In genomic region chr10:71850021-71850744, GRCh38 we compare ENCODE assay signal across 8 cellular contexts. TPM values are rescaled to one million over a fixed set of nuclear protein-coding genes. Genes with fewer than 3 reads are reported as not detected.
DNase-seq lines count a peak whose midpoint lies in the region; ATAC-seq, FAIRE-seq and TF ChIP-seq lines count a peak whose summit lies in the region.

No MANE protein-coding gene starts in this region.

- H4K20me1 ChIP-seq in GM12878 (ENCODE audit: control insufficient read depth, insufficient read depth), result no peaks in the 10 kb centered on the region; the same call in 1 of the 2 replicates

- peak overlapping the region; percentile 92 for H3K27ac Mint-ChIP-seq in activated naive CD4-positive, alpha-beta T cell treated with anti-CD3 and anti-CD28 coated beads, Interleukin-2, amount 50 U/mL, for 24 hours

- BruUV-seq in GM12878 (replicated peaks; lab: Mats Ljungman, UMichigan), result TSS peak; percentile 66

- no peaks in the 10 kb centered on the region for H3K9me3 Mint-ChIP-seq in activated naive CD4-positive, alpha-beta T cell treated with anti-CD3 and anti-CD28 coated beads, Interleukin-2, amount 50 U/mL, for 24 hours

- ATAC-seq in GM12878 (no peak), lower lobe of right lung (no peak), upper lobe of left lung (ENCODE audit: low FRiP score in 2 of 2) (no peak), GM18909 (IDR thresholded peaks at IDR 0.05; ENCODE audit: poor library complexity, unreplicated experiment) (no peak), GM18520 (IDR thresholded peaks at IDR 0.05; ENCODE audit: unreplicated experiment) (no peak)

- H3K4me1 Mint-ChIP-seq in activated naive CD4-positive, alpha-beta T cell treated with anti-CD3 and anti-CD28 coated beads, Interleukin-2, amount 50 U/mL, for 24 hours, result peaks cover 51% of the 10 kb centered on the region

- no peak for TF ChIP-seq RAD21 in GM12878 (IDR thresholded peaks at IDR 0.05; ENCODE audit: insufficient read depth, low read depth, low read length)

- no peaks in the 10 kb centered on the region for H3K36me3 ChIP-seq in GM12878 (ENCODE audit: control insufficient read depth in 2 of 2, insufficient read depth in 2 of 2, low read length in 1 of 2)
- no peaks in the 10 kb centered on the region for H3K36me3 ChIP-seq in lower lobe of right lung
- H3K36me3 ChIP-seq in upper lobe of left lung, result no peaks in the 10 kb centered on the region

- in situ Hi-C loops in GM12878 (cut with MboI), result no loop called here

- RAD21 ChIA-PET in GM12878 (lab: Charles Lee; ENCODE audit: unreplicated experiment), result interaction anchor here (1.6 to 1.9 kb wide), 2 partner anchors 10 to 46 kb away, joined by 4 to 10 read pairs; no protein-coding TSS in a partner anchor

- peaks cover 56% of the 10 kb centered on the region for H3K79me2 ChIP-seq in GM12878 (ENCODE audit: control insufficient read depth, insufficient read depth, low read length)

- H3K4me3 ChIP-seq in GM12878, result peak overlapping the region; percentile 74
- H3K4me3 ChIP-seq in lower lobe of right lung, result peak overlapping the region; percentile 99
- H3K4me3 ChIP-seq in upper lobe of left lung, result peak overlapping the region; percentile 67 to 100 (median 86)

- peak overlapping the region; percentile 92 for H3K9ac ChIP-seq in GM12878 (ENCODE audit: control insufficient read depth, insufficient read depth, low read length)

- intact Hi-C loops in GM12878 (cut with micrococcal nuclease; ENCODE audit: unreplicated experiment) (no loop called here), lower lobe of right lung (cut with DNase I) (no loop called here)

- TF ChIP-seq POLR2A in GM12878 (IDR thresholded peaks at IDR 0.05; ENCODE audit: low read depth, low read length), result no peak
- TF ChIP-seq POLR2A in upper lobe of left lung (IDR thresholded peaks at IDR 0.05), result no peak
- no peak for TF ChIP-seq POLR2A in H54 (IDR thresholded peaks at IDR 0.05; ENCODE audit: low read depth, low read length)

- TF ChIP-seq CTCF in GM12878 (IDR thresholded peaks at IDR 0.05 in 2 of 3, conservative IDR thresholded peaks at IDR 0.05 in 1 of 3; ENCODE audit: control insufficient read depth in 2 of 3, extremely low read depth in 1 of 3, insufficient read depth in 1 of 3, low read depth in 3 of 3, low read length in 3 of 3) (no peak), lower lobe of right lung (IDR thresholded peaks at IDR 0.05) (no peak), upper lobe of left lung (IDR thresholded peaks at IDR 0.05) (no peak)

- H3K27ac ChIP-seq in GM12878 (ENCODE audit: control insufficient read depth, insufficient read depth), result peak overlapping the region; percentile 79
- H3K27ac ChIP-seq in lower lobe of right lung, result peak overlapping the region; percentile 98
- H3K27ac ChIP-seq in upper lobe of left lung, result peak overlapping the region; percentile 98 to 99 (median 98)

- CTCF ChIA-PET in GM12878 (lab: Yijun Ruan, JAX), result interaction anchor here (0.6 to 6.4 kb wide), 5 partner anchors 9 to 1683 kb away, joined by 3 to 54 read pairs (median 10); no protein-coding TSS in a partner anchor

- H3K36me3 Mint-ChIP-seq in activated naive CD4-positive, alpha-beta T cell treated with anti-CD3 and anti-CD28 coated beads, Interleukin-2, amount 50 U/mL, for 24 hours, result no peaks in the 10 kb centered on the region

- POLR2A ChIA-PET in GM12878 (lab: Charles Lee), result interaction anchor here (1.4 to 2.3 kb wide), 5 partner anchors 9 to 123 kb away, joined by 3 to 20 read pairs (median 11); no protein-coding TSS in a partner anchor

- 16% methylated on average over 13 of the region's 13 CpGs for WGBS in GM12878 (ENCODE audit: insufficient coverage, insufficient replicate concordance, low lambda C conversion rate, missing lambda C conversion rate)
- 3 to 5% methylated on average over 13 of the region's 13 CpGs for WGBS in upper lobe of left lung, 2 donors

- H3K4me1 ChIP-seq in GM12878 (ENCODE audit: control insufficient read depth, insufficient read depth, low read length) (peaks cover 16% of the 10 kb centered on the region), lower lobe of right lung (peaks cover 58% of the 10 kb centered on the region), upper lobe of left lung (peaks cover 27 to 53% (median 31%) of the 10 kb centered on the region in 4 donors)

- no peak for DNase-seq in activated naive CD4-positive, alpha-beta T cell treated with anti-CD3 and anti-CD28 coated beads, Interleukin-2, amount 50 U/mL, for 16 hours
- DNase-seq in GM12878 (ENCODE audit: low read depth, low spot score) (no peak), lower lobe of right lung (no peak), upper lobe of left lung (no peak), H54 (ENCODE audit: insufficient read length, low spot score) (no peak)

- H3K27me3 Mint-ChIP-seq in activated naive CD4-positive, alpha-beta T cell treated with anti-CD3 and anti-CD28 coated beads, Interleukin-2, amount 50 U/mL, for 24 hours, result no peaks in the 10 kb centered on the region

- H3K4me2 ChIP-seq in GM12878 (ENCODE audit: control insufficient read depth, insufficient read depth), result peak overlapping the region; percentile 75

- peak overlapping the region; percentile 100 for H3K4me3 Mint-ChIP-seq in activated naive CD4-positive, alpha-beta T cell treated with anti-CD3 and anti-CD28 coated beads, Interleukin-2, amount 50 U/mL, for 24 hours

- no peaks in the 10 kb centered on the region for H3K9me3 ChIP-seq in GM12878 (replicated peaks; ENCODE audit: control insufficient read depth, insufficient read depth, low read length)
- no peaks in the 10 kb centered on the region for H3K9me3 ChIP-seq in lower lobe of right lung
- no peaks in the 10 kb centered on the region for H3K9me3 ChIP-seq in upper lobe of left lung

- H2AFZ ChIP-seq in GM12878 (ENCODE audit: control insufficient read depth, low read depth, low read length), result no peak overlapping the region

- H3K27me3 ChIP-seq in GM12878 (replicated peaks in 1 of 2; ENCODE audit: control insufficient read depth in 2 of 2, insufficient read depth in 2 of 2, low read length in 1 of 2), result no peaks in the 10 kb centered on the region
- H3K27me3 ChIP-seq in lower lobe of right lung (ENCODE audit: low read depth), result no peaks in the 10 kb centered on the region
- no peaks in the 10 kb centered on the region for H3K27me3 ChIP-seq in upper lobe of left lung

- TF ChIP-seq EP300 in GM12878 (IDR thresholded peaks at IDR 0.05; ENCODE audit: borderline replicate concordance in 1 of 2, control insufficient read depth in 1 of 2, low read depth in 2 of 2, low read length in 2 of 2) (no peak), upper lobe of left lung (IDR thresholded peaks at IDR 0.05) (no peak)

- SMC1A ChIA-PET in GM12878 (lab: Charles Lee; ENCODE audit: uncharacterized antibody, unreplicated experiment), result interaction anchor here (0.7 to 2.7 kb wide), 8 partner anchors 9 to 454 kb away, joined by 3 to 10 read pairs (median 4); no protein-coding TSS in a partner anchor

- no peak for FAIRE-seq in GM12878 (lab: Jason Lieb, UNC)
- no peak for FAIRE-seq in H54 (lab: Jason Lieb, UNC)

TF ChIP-seq in GM12878, 131 proteins besides CTCF, POLR2A, EP300 and RAD21:
- TF ChIP-seq MXI1 (IDR thresholded peaks at IDR 0.05; ENCODE audit: low read depth, low read length) (0 out of 2 replicates have a peak, but pooled peaks have one; percentile 38), CHD2 (IDR thresholded peaks at IDR 0.05; ENCODE audit: borderline replicate concordance, low read depth, low read length) (no peak)

RNA-seq across cellular contexts. Expression of gene PSAP, which starts 0.9 kb away (rescaled TPM):
- 269 and 285 TPM in 2 replicates for total RNA-seq in GM12878 (2013; cell fraction: nucleolus; rRNA removed)
- total RNA-seq in GM12878 (2014; rRNA removed) (287 and 299 TPM in 2 replicates), GM12878 (2014; rRNA removed; fragmentation: Illumina TruSeq; extraction: Trizol) (178 and 179 TPM in 2 replicates), GM12878 (2021) (336 and 346 TPM in 2 replicates), lower lobe of right lung (2,019 TPM), upper lobe of left lung (1,000 to 10,000 TPM in 3 of 6 donors, 100 to 1,000 TPM in 3; 776 to 2,056 (median 1,236) TPM)
- 193 TPM for polyA plus RNA-seq in GM12878 (2011; ENCODE audit: low read depth)
- polyA plus RNA-seq in GM12878 (2011; rRNA removed) (190 and 232 TPM in 2 replicates), GM12878 (2014; fragmentation: Illumina TruSeq; extraction: Trizol) (251 and 258 TPM in 2 replicates), GM12878 (2014; fragmentation: Nextera tagmentation; extraction: Ambion mirVana) (100 to 1,000 TPM; 280 to 312 TPM), GM12878 (2014; rRNA removed) (309 and 310 TPM in 2 replicates), GM12878 (2016; fragmentation: Nextera tagmentation; extraction: Ambion mirVana) (100 to 1,000 TPM; 275 to 291 TPM)
- polyA plus RNA-seq in GM12878 (2011; cell fraction: cytosol; rRNA removed), result 284 and 288 TPM in 2 replicates
- polyA plus RNA-seq in GM12878 (2011; cell fraction: nucleus; rRNA removed), result 240 and 286 TPM in 2 replicates
- 258 and 314 TPM in 2 replicates for polyA plus RNA-seq in GM12878 (2012)
- 185 and 279 TPM in 2 replicates for polyA minus RNA-seq in GM12878 (2011; rRNA and poly(A)+ RNA removed)
- 85.0 and 93.7 TPM in 2 replicates for polyA minus RNA-seq in GM12878 (2011; cell fraction: cytosol; rRNA and poly(A)+ RNA removed)
- 43.9 and 51.0 TPM in 2 replicates for polyA minus RNA-seq in GM12878 (2011; cell fraction: nucleus; rRNA and poly(A)+ RNA removed)
